ENCODE assay signal across 1 cellular context in genomic region chr20:61307686-61308085, GRCh38.
TF ChIP-seq lines count a peak whose summit lies in the region.

No MANE protein-coding gene starts in this region.

TF ChIP-seq in WTC11, 78 proteins besides CTCF, POLR2A, EP300 and RAD21 (continued from another document):
- TF ChIP-seq AR (CRISPR knock-in tag; IDR thresholded peaks at IDR 0.05) = no peak
- TF ChIP-seq, protein P1, sequence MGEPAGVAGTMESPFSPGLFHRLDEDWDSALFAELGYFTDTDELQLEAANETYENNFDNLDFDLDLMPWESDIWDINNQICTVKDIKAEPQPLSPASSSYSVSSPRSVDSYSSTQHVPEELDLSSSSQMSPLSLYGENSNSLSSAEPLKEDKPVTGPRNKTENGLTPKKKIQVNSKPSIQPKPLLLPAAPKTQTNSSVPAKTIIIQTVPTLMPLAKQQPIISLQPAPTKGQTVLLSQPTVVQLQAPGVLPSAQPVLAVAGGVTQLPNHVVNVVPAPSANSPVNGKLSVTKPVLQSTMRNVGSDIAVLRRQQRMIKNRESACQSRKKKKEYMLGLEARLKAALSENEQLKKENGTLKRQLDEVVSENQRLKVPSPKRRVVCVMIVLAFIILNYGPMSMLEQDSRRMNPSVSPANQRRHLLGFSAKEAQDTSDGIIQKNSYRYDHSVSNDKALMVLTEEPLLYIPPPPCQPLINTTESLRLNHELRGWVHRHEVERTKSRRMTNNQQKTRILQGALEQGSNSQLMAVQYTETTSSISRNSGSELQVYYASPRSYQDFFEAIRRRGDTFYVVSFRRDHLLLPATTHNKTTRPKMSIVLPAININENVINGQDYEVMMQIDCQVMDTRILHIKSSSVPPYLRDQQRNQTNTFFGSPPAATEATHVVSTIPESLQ (CRISPR knock-in tag; IDR thresholded peaks at IDR 0.05) = no peak
- TF ChIP-seq JUN (CRISPR knock-in tag; IDR thresholded peaks at IDR 0.05) = no peak
- TF ChIP-seq, protein P2, sequence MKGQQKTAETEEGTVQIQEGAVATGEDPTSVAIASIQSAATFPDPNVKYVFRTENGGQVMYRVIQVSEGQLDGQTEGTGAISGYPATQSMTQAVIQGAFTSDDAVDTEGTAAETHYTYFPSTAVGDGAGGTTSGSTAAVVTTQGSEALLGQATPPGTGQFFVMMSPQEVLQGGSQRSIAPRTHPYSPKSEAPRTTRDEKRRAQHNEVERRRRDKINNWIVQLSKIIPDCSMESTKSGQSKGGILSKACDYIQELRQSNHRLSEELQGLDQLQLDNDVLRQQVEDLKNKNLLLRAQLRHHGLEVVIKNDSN (CRISPR knock-in tag; IDR thresholded peaks at IDR 0.05) = no peak
- no peak for TF ChIP-seq ETV6 (CRISPR knock-in tag; IDR thresholded peaks at IDR 0.05)
- TF ChIP-seq TEAD1 (CRISPR knock-in tag; IDR thresholded peaks at IDR 0.05) = no peak
- TF ChIP-seq JAZF1 (CRISPR knock-in tag; IDR thresholded peaks at IDR 0.05) = no peak
- TF ChIP-seq ZNF423 (CRISPR knock-in tag; IDR thresholded peaks at IDR 0.05) = no peak
- TF ChIP-seq NFE2L1 (CRISPR knock-in tag; IDR thresholded peaks at IDR 0.05) = no peak
- TF ChIP-seq MYBL2 (CRISPR knock-in tag; IDR thresholded peaks at IDR 0.05) = no peak
